11 cellular contexts compared by ENCODE assay signal in genomic region chr22:22651593-22651992, GRCh38. TPM values are rescaled to one million over a fixed set of nuclear protein-coding genes. Genes with fewer than 3 reads are reported as not detected.
"Had no signal": no experiment of that assay in that cellular context is flagged by ENCODE, and none has a peak within 500 bp of the region (broad histone marks: within the 10 kb centered on the region; RNA-seq: fewer than 3 reads in every experiment).

No MANE protein-coding gene starts in this region.

RNA-seq across cellular contexts. Expression of gene GGTLC2, which starts 7.2 kb away (rescaled TPM):
- total RNA-seq: activated B cell treated with CpG ODN at 0.5 μM for 24 hours; activated CD4-positive, alpha-beta T cell treated with anti-CD3 and anti-CD28 coated beads, Interleukin-2, amount 10 ng/mL, durations not matched to agents 24 days and 14 days; activated T-helper 1 cell treated with anti-CD3 and anti-CD28 coated beads, Interleukin-12 subunit alpha, Interleukin-12 subunit beta, Interleukin-2, Interleukin-4 antibody, amounts not matched to agents 30 ng/mL and 10 ng/mL and 1 ng/mL, durations not matched to agents 14 hours and 24 hours and 36 hours; astrocyte; foreskin keratinocyte; natural killer cell; omental fat pad; psoas muscle; skeletal muscle tissue; thoracic aorta; urinary bladder had no signal
